Comparison of ENCODE assay signal across 19 cellular contexts in genomic region chr10:48224979-48225560, GRCh38. TPM values are rescaled to one million over a fixed set of nuclear protein-coding genes. Genes with fewer than 3 reads are reported as not detected.
A peak's percentile ranks its signal among the peaks of the same experiment; 100 is the strongest.
DNase-seq lines count a peak whose midpoint lies in the region; TF ChIP-seq lines count a peak whose summit lies in the region.
"Had no signal": no experiment of that assay in that cellular context is flagged by ENCODE, and none has a peak within 500 bp of the region (broad histone marks: within the 10 kb centered on the region; RNA-seq: fewer than 3 reads in every experiment).

No MANE protein-coding gene starts in this region.

- no peak overlapping the region for H2AFZ ChIP-seq in trophoblast cell (ENCODE audit: insufficient read depth, low read length, poor library complexity)
- H2AFZ ChIP-seq: GM23248 had no signal

- no peak overlapping the region for H4K91ac ChIP-seq in trophoblast cell (ENCODE audit: low read depth, low read length)

- H3K4me1 ChIP-seq in trophoblast cell (ENCODE audit: control insufficient read depth in 1 of 2, insufficient read depth in 2 of 2, low read length in 2 of 2), result peaks cover 0 to 2% of the 10 kb centered on the region in 2 experiments

- H3K4me2 ChIP-seq in trophoblast cell (ENCODE audit: low read length), result no peak overlapping the region

- H3K79me2 ChIP-seq in trophoblast cell (ENCODE audit: control insufficient read depth, insufficient read depth, low read length, poor library complexity), result no peaks in the 10 kb centered on the region

- no peak overlapping the region for H2AK5ac ChIP-seq in trophoblast cell (ENCODE audit: low read length)

- no peak overlapping the region for H3K4ac ChIP-seq in trophoblast cell (ENCODE audit: low read depth, low read length)

- no peak overlapping the region for H2BK5ac ChIP-seq in trophoblast cell (ENCODE audit: low read depth, low read length, poor library complexity)

- peak overlapping the region; percentile 76 for H3K27ac ChIP-seq in KOPT-K1 (ENCODE audit: low read depth, low read length, poor library complexity, severe bottlenecking)
- no peak overlapping the region for H3K27ac ChIP-seq in trophoblast cell (ENCODE audit: low read depth, low read length)
- H3K27ac ChIP-seq: cardiac muscle cell, epithelial cell of prostate, GM23248 had no signal

- no peaks in the 10 kb centered on the region for H3K27me3 ChIP-seq in trophoblast cell (ENCODE audit: insufficient read depth, low read length)
- H3K27me3 ChIP-seq: cardiac muscle cell had no signal

- DNase-seq in Daoy (ENCODE audit: low read depth) (peak; percentile 23), cardiac fibroblast (ENCODE audit: low read depth in 2 of 2) (peak; percentile 7 to 11), trophoblast cell (peak; percentile 34 to 82), NCI-H345 (lab: John Stamatoyannopoulos, UW) (no peak), erythroblast (lab: John Stamatoyannopoulos, UW) (no peak), OCI-M2 (lab: John Stamatoyannopoulos, UW; ENCODE audit: unreplicated experiment) (no peak)
- DNase-seq: activated CD8-positive, alpha-beta memory T cell treated with anti-CD3 and anti-CD28 coated beads, Interleukin-2, amount 50 U/mL, for 4 hours; activated effector memory CD4-positive, alpha-beta T cell treated with Interleukin-2 at 50 U/mL for 16 hours; GM23248; left colon; NCI-H1930; SHP77; stimulated activated CD8-positive, alpha-beta memory T cell treated with anti-CD3 and anti-CD28 coated beads, Interleukin-4, amount 100 ng/mL, for 48 hours; substantia nigra had no signal

- H3K9ac ChIP-seq in trophoblast cell (ENCODE audit: low read length), result no peak overlapping the region
- H3K9ac ChIP-seq: GM23248 had no signal

- H3K4me3 ChIP-seq in cardiac fibroblast (replicated peaks in 1 of 2; ENCODE audit: low read depth in 2 of 2, low read length in 2 of 2) (no peak overlapping the region), trophoblast cell (ENCODE audit: low read depth, low read length) (no peak overlapping the region)
- H3K4me3 ChIP-seq: cardiac muscle cell, GM23248 had no signal

- no peak overlapping the region for H2BK12ac ChIP-seq in trophoblast cell (ENCODE audit: low read length)

- TF ChIP-seq CTCF in cardiac fibroblast (IDR thresholded peaks at IDR 0.05; ENCODE audit: low read depth, low read length), result no peak

- no peak for TF ChIP-seq POLR2A in erythroblast (IDR thresholded peaks at IDR 0.05; ENCODE audit: low read length)

- no peak overlapping the region for H4K12ac ChIP-seq in trophoblast cell (ENCODE audit: low read depth, low read length)

- H3K36me3 ChIP-seq in KOPT-K1 (ENCODE audit: insufficient read depth, low read length), result no peaks in the 10 kb centered on the region
- no peaks in the 10 kb centered on the region for H3K36me3 ChIP-seq in trophoblast cell (ENCODE audit: control insufficient read depth in 1 of 2, insufficient read depth in 2 of 2, low read length in 2 of 2)
- H3K36me3 ChIP-seq: cardiac muscle cell had no signal

- H3K18ac ChIP-seq in trophoblast cell (ENCODE audit: low read length), result no peak overlapping the region

- H2BK120ac ChIP-seq in trophoblast cell (ENCODE audit: insufficient read depth, low read length, poor library complexity), result no peak overlapping the region

- no peak overlapping the region for H3K14ac ChIP-seq in trophoblast cell (ENCODE audit: low read length)

- no peaks in the 10 kb centered on the region for H3K9me3 ChIP-seq in KOPT-K1 (ENCODE audit: insufficient read depth, low read length, poor library complexity, severe bottlenecking)
- no peaks in the 10 kb centered on the region for H3K9me3 ChIP-seq in trophoblast cell (ENCODE audit: insufficient read depth, low read depth, low read length)

- WGBS in trophoblast cell (ENCODE audit: extremely low coverage, insufficient coverage, insufficient read length), result no CpG with 5 or more reads among the region's 5 CpGs

- no peaks in the 10 kb centered on the region for H3K79me1 ChIP-seq in trophoblast cell (ENCODE audit: low read length)

- H4K8ac ChIP-seq in trophoblast cell (ENCODE audit: low read depth, low read length), result no peak overlapping the region

- H3K23ac ChIP-seq in trophoblast cell (ENCODE audit: low read length), result no peak overlapping the region

RNA-seq across cellular contexts. Expression of gene FRMPD2, which starts 49.4 kb away (rescaled TPM):
- not detected in 2 replicates for total RNA-seq in Daoy (2014; rRNA removed; shearing (Covaris generic))
- polyA plus RNA-seq in trophoblast cell (2013), result 1.1 and 1.3 TPM in 2 replicates
- total RNA-seq: activated CD4-positive, alpha-beta T cell treated with anti-CD3 and anti-CD28 coated beads, Interleukin-2, amount 10 ng/mL, durations not matched to agents 7 days and 5 days; GM23248; NCI-H460 had no signal
- polyA plus RNA-seq: GM23248 had no signal

Comparison
In these comparisons a context has a peak if more than half of its experiments do, and no peak if none do; other contexts are left out.
1. DNase-seq: peak in Daoy (single experiment), cardiac fibroblast (2 of 2) and trophoblast cell (2 of 2); none in NCI-H345 (single experiment), erythroblast (0 of 2) and OCI-M2 (single experiment).